ENCODE assay signal across 28 cellular contexts in genomic region chr12:40634431-40635131, GRCh38. TPM values are rescaled to one million over a fixed set of nuclear protein-coding genes. Genes with fewer than 3 reads are reported as not detected.
"Had no signal": no experiment of that assay in that cellular context is flagged by ENCODE, and none has a peak within 500 bp of the region (broad histone marks: within the 10 kb centered on the region; RNA-seq: fewer than 3 reads in every experiment).

No MANE protein-coding gene starts in this region.

- H3K4me3 Mint-ChIP-seq: activated naive CD8-positive, alpha-beta T cell treated with anti-CD3 and anti-CD28 coated beads, Interleukin-2, amount 10 ng/mL, durations not matched to agents 7 days and 5 days; activated T-cell treated with anti-CD3 and anti-CD28 coated beads, Interleukin-2, amount 50 U/mL, for 4 hours; brain; natural killer cell treated with Interleukin-12 subunit alpha and Interleukin-12 subunit beta and Interleukin-15 and Interleukin-18, amount 100 ng/mL, for 72 hours; stimulated activated memory B cell treated with anti-CD40 and anti-IgM and Interleukin-4, amounts not matched to agents 10 μg/mL and 1 μg/mL and 100 μg/mL, for 72 hours; T-helper 17 cell had no signal

- H3K4me3 ChIP-seq: esophagus muscularis mucosa, gastrocnemius medialis, pancreas, right lobe of liver, thoracic aorta, upper lobe of left lung had no signal

- H3K9me3 ChIP-seq: esophagus muscularis mucosa, gastrocnemius medialis, pancreas, right lobe of liver, thoracic aorta, upper lobe of left lung had no signal

- H3K9me3 Mint-ChIP-seq: activated T-cell treated with anti-CD3 and anti-CD28 coated beads, Interleukin-2, amount 50 U/mL, for 4 hours; activated T-helper 2 cell treated with anti-CD3 and anti-CD28 coated beads, Interferon-gamma antibody, Interleukin-2, Interleukin-4, amounts not matched to agents 10 μg/mL and 5 μg/mL and 100 μg/mL, durations not matched to agents 14 hours and 24 hours and 36 hours had no signal

- H3K27me3 Mint-ChIP-seq: brain; natural killer cell treated with Interleukin-12 subunit alpha and Interleukin-12 subunit beta and Interleukin-15 and Interleukin-18, amount 100 ng/mL, for 72 hours; stimulated activated memory B cell treated with anti-CD40 and anti-IgM and Interleukin-4, amounts not matched to agents 10 μg/mL and 1 μg/mL and 100 μg/mL, for 72 hours; T-helper 17 cell had no signal

- ATAC-seq: activated T-cell treated with anti-CD3 and anti-CD28 coated beads, Interleukin-2, amount 50 U/mL, for 4 hours; gastrocnemius medialis; left ventricle myocardium superior; natural killer cell treated with Interleukin-12 subunit alpha and Interleukin-12 subunit beta and Interleukin-15 and Interleukin-18, amount 100 ng/mL, for 72 hours; pancreas; stimulated activated memory B cell treated with anti-CD40 and anti-IgM and Interleukin-4, amounts not matched to agents 10 μg/mL and 1 μg/mL and 100 μg/mL, for 72 hours; T-helper 17 cell had no signal

- H3K27ac ChIP-seq: esophagus muscularis mucosa, gastrocnemius medialis, pancreas, right lobe of liver, thoracic aorta, upper lobe of left lung had no signal

- H3K4me1 ChIP-seq: esophagus muscularis mucosa, gastrocnemius medialis, pancreas, right lobe of liver, upper lobe of left lung had no signal

- DNase-seq: activated CD4-positive, alpha-beta T cell treated with anti-CD3 and anti-CD28 coated beads for 4 hours; activated CD4-positive, alpha-beta T cell treated with anti-CD3 and anti-CD28 coated beads, Interleukin-2, amount 50 U/mL, for 48 hours; activated CD4-positive, CD25-positive, alpha-beta regulatory T cell; activated CD8-positive, alpha-beta memory T cell treated with anti-CD3 and anti-CD28 coated beads, Interleukin-2, amount 50 U/mL, for 48 hours; activated naive CD4-positive, alpha-beta T cell; activated naive CD8-positive, alpha-beta T cell treated with anti-CD3 and anti-CD28 coated beads, Interleukin-2, amount 10 ng/mL, durations not matched to agents 7 days and 5 days; activated T-cell treated with anti-CD3 and anti-CD28 coated beads, Interleukin-2, amount 50 U/mL, for 4 hours; amygdala; central memory CD4-positive, alpha-beta T cell; dermis blood vessel endothelial cell; effector CD8-positive, alpha-beta T cell; gastrocnemius medialis; hippocampal formation; left ventricle myocardium superior; pancreas; right lobe of liver; small intestine; stimulated activated CD4-positive, alpha-beta T cell treated with anti-CD3 and anti-CD28 coated beads, Interleukin-2, amount 100 ng/mL, for 24 hours; SW 1271; T-helper 17 cell; upper lobe of left lung had no signal

- H3K4me1 Mint-ChIP-seq: activated naive CD8-positive, alpha-beta T cell treated with anti-CD3 and anti-CD28 coated beads, Interleukin-2, amount 10 ng/mL, durations not matched to agents 7 days and 5 days; brain; stimulated activated memory B cell treated with anti-CD40 and anti-IgM and Interleukin-4, amounts not matched to agents 10 μg/mL and 1 μg/mL and 100 μg/mL, for 72 hours; T-helper 17 cell had no signal

- H3K36me3 Mint-ChIP-seq: activated naive CD8-positive, alpha-beta T cell treated with anti-CD3 and anti-CD28 coated beads, Interleukin-2, amount 10 ng/mL, durations not matched to agents 7 days and 5 days; brain; natural killer cell treated with Interleukin-12 subunit alpha and Interleukin-12 subunit beta and Interleukin-15 and Interleukin-18, amount 100 ng/mL, for 72 hours; stimulated activated memory B cell treated with anti-CD40 and anti-IgM and Interleukin-4, amounts not matched to agents 10 μg/mL and 1 μg/mL and 100 μg/mL, for 72 hours had no signal

- H3K27ac Mint-ChIP-seq: activated naive CD8-positive, alpha-beta T cell treated with anti-CD3 and anti-CD28 coated beads, Interleukin-2, amount 10 ng/mL, durations not matched to agents 7 days and 5 days; activated T-helper 2 cell treated with anti-CD3 and anti-CD28 coated beads, Interferon-gamma antibody, Interleukin-2, Interleukin-4, amounts not matched to agents 10 μg/mL and 5 μg/mL and 100 μg/mL, durations not matched to agents 14 hours and 24 hours and 36 hours; natural killer cell treated with Interleukin-12 subunit alpha and Interleukin-12 subunit beta and Interleukin-15 and Interleukin-18, amount 100 ng/mL, for 72 hours; stimulated activated memory B cell treated with anti-CD40 and anti-IgM and Interleukin-4, amounts not matched to agents 10 μg/mL and 1 μg/mL and 100 μg/mL, for 72 hours; T-helper 17 cell had no signal

- H3K36me3 ChIP-seq: esophagus muscularis mucosa, gastrocnemius medialis, pancreas, right lobe of liver, thoracic aorta, upper lobe of left lung had no signal

- H3K27me3 ChIP-seq: esophagus muscularis mucosa, gastrocnemius medialis, pancreas, right lobe of liver, upper lobe of left lung had no signal

RNA-seq across cellular contexts. Expression of gene CNTN1, which starts 57.7 kb away (rescaled TPM):
- total RNA-seq: activated CD8-positive, alpha-beta memory T cell treated with anti-CD3 and anti-CD28 coated beads for 36 hours; activated naive CD8-positive, alpha-beta T cell treated with anti-CD3 and anti-CD28 coated beads, Interleukin-2, amount 10 ng/mL, durations not matched to agents 7 days and 5 days; activated T-cell treated with anti-CD3 and anti-CD28 coated beads, Interleukin-2, amount 50 U/mL, for 4 hours; activated T-helper 2 cell treated with anti-CD3 and anti-CD28 coated beads, Interferon-gamma antibody, Interleukin-2, Interleukin-4, amounts not matched to agents 10 μg/mL and 5 μg/mL and 100 μg/mL, durations not matched to agents 14 hours and 24 hours and 36 hours; natural killer cell treated with Interleukin-12 subunit alpha and Interleukin-12 subunit beta and Interleukin-15 and Interleukin-18, amount 100 ng/mL, for 72 hours; T-helper 17 cell had no signal
